In the genomic region with DNA sequence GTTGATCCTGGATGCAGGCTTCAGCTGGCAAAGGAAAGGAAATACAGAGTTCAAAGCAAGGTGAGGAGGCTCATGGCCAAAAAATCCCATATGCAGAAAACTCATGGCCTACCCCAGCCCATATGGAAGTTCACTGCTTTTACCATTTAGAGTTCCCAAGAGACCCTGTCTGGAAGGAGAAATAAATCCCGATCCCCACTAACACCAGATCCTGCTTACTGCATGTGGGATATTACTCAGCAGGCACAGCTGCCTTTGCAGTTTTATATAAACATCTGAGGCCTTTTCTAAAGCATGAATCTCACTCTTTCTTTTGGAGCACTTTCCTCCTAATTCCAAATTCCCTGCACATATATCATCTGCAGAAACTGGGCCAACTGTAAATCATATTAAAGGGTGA, we compare ENCODE assay signal across 16 cellular contexts.
"Had no signal": no experiment of that assay in that cellular context is flagged by ENCODE, and none has a peak within 500 bp of the region (broad histone marks: within the 10 kb centered on the region; RNA-seq: fewer than 3 reads in every experiment).

No MANE protein-coding gene starts in this region.

- H3K4me3 ChIP-seq: breast epithelium, ovary, right lobe of liver, tibial artery had no signal

- H3K4me1 ChIP-seq: breast epithelium, right lobe of liver, tibial artery had no signal

- H3K27ac ChIP-seq: breast epithelium, epithelial cell of prostate, ovary, right lobe of liver, tibial artery had no signal

- H3K36me3 ChIP-seq: breast epithelium, ovary, tibial artery had no signal

- ATAC-seq: activated CD4-positive, CD25-positive, alpha-beta regulatory T cell treated with anti-CD3 and anti-CD28 coated beads, Interleukin-2, amount 50 U/mL, for 24 hours; activated naive CD8-positive, alpha-beta T cell treated with anti-CD3 and anti-CD28 coated beads, Interleukin-2, amount 50 U/mL, for 24 hours; right lobe of liver; stimulated activated memory B cell treated with anti-CD40 and anti-IgM and Interleukin-4, amounts not matched to agents 10 μg/mL and 1 μg/mL and 100 μg/mL, for 72 hours had no signal

- DNase-seq: activated CD4-positive, alpha-beta T cell treated with anti-CD3 and anti-CD28 coated beads, Interleukin-2, amount 50 U/mL, for 1 hour; activated naive CD4-positive, alpha-beta T cell; activated naive CD8-positive, alpha-beta T cell treated with anti-CD3 and anti-CD28 coated beads, Interleukin-2, amount 50 U/mL, for 24 hours; aorta; cerebellar nuclear complex; dermis blood vessel endothelial cell; hippocampal formation; ovary; right lobe of liver; T-helper 1 cell; T1000; tibial artery had no signal

- H3K27me3 ChIP-seq: breast epithelium, ovary, right lobe of liver, tibial artery had no signal

- H3K9me3 ChIP-seq: breast epithelium, ovary, right lobe of liver, tibial artery had no signal
